10 cellular contexts compared by ENCODE assay signal in genomic region chr12:59844775-59845174, GRCh38.
"Had no signal": no experiment of that assay in that cellular context is flagged by ENCODE, and none has a peak within 500 bp of the region (broad histone marks: within the 10 kb centered on the region; RNA-seq: fewer than 3 reads in every experiment).

No MANE protein-coding gene starts in this region.

- H3K4me2 ChIP-seq: KMS-11 had no signal

- DNase-seq: GOT3, H7, HFFc6, KBM-7 had no signal

- H3K36me3 ChIP-seq: HAP-1 had no signal

- H3K9me3 Mint-ChIP-seq: HFFc6 had no signal

- H3K9ac ChIP-seq: KMS-11 had no signal

- H3K4me3 ChIP-seq: HAP-1 had no signal

- H3K4me3 Mint-ChIP-seq: HFFc6, IgD-negative memory B cell had no signal

- H3K27ac Mint-ChIP-seq: HFFc6, IgD-negative memory B cell had no signal

- FAIRE-seq: HepG2 had no signal

- H3K4me1 ChIP-seq: HAP-1 had no signal

- ATAC-seq: HCT116, HepG2 had no signal

- H3K9me3 ChIP-seq: HAP-1 had no signal

- H3K36me3 Mint-ChIP-seq: IgD-negative memory B cell had no signal

- H3K27ac ChIP-seq: HL-60, KMS-11 had no signal
